8 cellular contexts compared by ENCODE assay signal in the genomic region with DNA sequence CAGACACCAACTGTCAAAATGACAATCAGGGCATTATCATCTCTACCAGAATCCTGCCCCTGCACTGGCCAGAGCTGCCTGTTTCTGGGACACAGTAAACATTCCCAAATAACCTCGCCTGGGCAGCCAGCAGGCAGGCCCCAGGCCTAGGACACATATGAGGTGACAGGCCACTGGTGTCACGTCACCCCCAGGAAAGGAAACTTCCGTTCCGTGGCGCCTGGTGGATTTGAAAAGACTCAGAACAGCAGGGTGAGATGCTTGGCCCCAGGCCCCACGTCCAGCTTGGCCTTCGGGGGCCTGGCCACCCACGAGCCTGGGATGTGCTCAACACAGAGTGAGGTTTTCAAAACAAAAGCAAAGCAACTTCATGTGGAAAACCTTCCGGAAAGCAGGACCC. TPM values are rescaled to one million over a fixed set of nuclear protein-coding genes. Genes with fewer than 3 reads are reported as not detected.
DNase-seq lines count a peak whose midpoint lies in the region; ATAC-seq and TF ChIP-seq lines count a peak whose summit lies in the region.

No MANE protein-coding gene starts in this region.

- H3K27ac ChIP-seq in uterus, result peak overlapping the region in 1 of 2 donors; percentile 16

- ATAC-seq in Right ventricle myocardium superior (ENCODE audit: poor library complexity) (peak; percentile 18), Right ventricle myocardium inferior (no peak), GM21786 (IDR thresholded peaks at IDR 0.05; ENCODE audit: unreplicated experiment) (no peak)

- no peak for TF ChIP-seq POLR2A in uterus (IDR thresholded peaks at IDR 0.05)

- H3K4me1 ChIP-seq in mononuclear cell (ENCODE audit: insufficient read depth, low read length) (peaks cover 89% of the 10 kb centered on the region), uterus (no peaks in the 10 kb centered on the region)

- H3K9me3 Mint-ChIP-seq in brain, result no peaks in the 10 kb centered on the region

- peaks cover 2% of the 10 kb centered on the region for H3K27me3 Mint-ChIP-seq in brain

- DNase-seq in Right ventricle myocardium superior (no peak), Right ventricle myocardium inferior (ENCODE audit: missing footprints) (no peak), uterus (no peak), NCI-H226 (no peak)
- no peak for DNase-seq in activated CD4-positive, CD25-positive, alpha-beta regulatory T cell treated with anti-CD3 and anti-CD28 coated beads, Interleukin-2, amount 50 U/mL, for 72 hours

- H3K36me3 Mint-ChIP-seq in brain, result no peaks in the 10 kb centered on the region

- no peaks in the 10 kb centered on the region for H3K36me3 ChIP-seq in uterus

- TF ChIP-seq CTCF in brain (conservative IDR thresholded peaks at IDR 0.05) (no peak), uterus (IDR thresholded peaks at IDR 0.05) (no peak)

- H3K9me3 ChIP-seq in mononuclear cell (ENCODE audit: low read depth, low read length) (no peaks in the 10 kb centered on the region), uterus (no peaks in the 10 kb centered on the region)

- peak overlapping the region; percentile 82 to 88 (median 84) for H3K4me3 Mint-ChIP-seq in brain

- H3K27ac Mint-ChIP-seq in brain, result peak overlapping the region; percentile 67 to 79 (median 74)

- intact Hi-C loops in Right ventricle myocardium superior (cut with DNase I), result no loop called here
- intact Hi-C loops in Right ventricle myocardium inferior (cut with DNase I), result loop anchor here (10.0 kb wide), 1 partner anchor 112 kb away; no protein-coding TSS in a partner anchor
- intact Hi-C loops in uterus (cut with DNase I; ENCODE audit: low total_unique reads), result no loop called here

- H3K27me3 ChIP-seq in mononuclear cell (ENCODE audit: insufficient read depth, low read length) (no peaks in the 10 kb centered on the region), uterus (no peaks in the 10 kb centered on the region)

- H3K4me3 ChIP-seq in mononuclear cell (ENCODE audit: low read length) (peak overlapping the region; percentile 71), uterus (peak overlapping the region; percentile 65 to 74)

- H3K4me1 Mint-ChIP-seq in brain, result peaks cover 46% of the 10 kb centered on the region

RNA-seq across cellular contexts. Expression of a gene that starts 1.3 kb away (rescaled TPM):
- total RNA-seq in Right ventricle myocardium superior (18.7 TPM), Right ventricle myocardium inferior (24.1 TPM), mononuclear cell (126 TPM), uterus (10 to 100 TPM in 2 of 4 donors, 1 to 10 TPM in 2; 1.5 to 27.8 (median 11.6) TPM)
- polyA plus RNA-seq in brain (ENCODE audit: insufficient read depth, low read depth, low replicate concordance), result 91.5 TPM
